17 cellular contexts compared by ENCODE assay signal in the genomic region with DNA sequence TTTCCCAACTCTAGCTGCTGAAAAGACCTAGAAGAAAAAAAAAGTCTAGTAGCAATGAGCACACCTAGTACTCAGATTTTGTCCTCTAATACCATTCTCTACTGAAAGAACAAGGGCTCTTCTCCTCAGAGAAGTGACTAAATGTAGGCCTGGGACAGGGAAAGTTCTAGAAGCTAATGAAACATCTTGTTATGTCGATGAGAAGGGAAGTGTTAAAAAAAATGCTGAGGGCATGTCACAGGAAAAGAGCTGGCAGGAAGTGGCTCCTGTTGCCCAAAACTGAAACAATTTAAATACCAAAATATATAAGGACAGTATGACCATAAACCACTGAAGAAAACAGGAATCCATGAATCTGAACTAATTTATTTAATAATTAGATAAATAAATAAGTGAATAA.
DNase-seq lines count a peak whose midpoint lies in the region; ATAC-seq and TF ChIP-seq lines count a peak whose summit lies in the region.
"Had no signal": no experiment of that assay in that cellular context is flagged by ENCODE, and none has a peak within 500 bp of the region (broad histone marks: within the 10 kb centered on the region; RNA-seq: fewer than 3 reads in every experiment).

No MANE protein-coding gene starts in this region.

- H3K36me3 ChIP-seq in BLaER1: no peaks in the 10 kb centered on the region
- H3K36me3 ChIP-seq in DND-41 (ENCODE audit: insufficient read depth, low read length): no peaks in the 10 kb centered on the region

- H3K4me2 ChIP-seq in BLaER1 (peak overlapping the region; percentile 60), DND-41 (ENCODE audit: insufficient read depth, low read length) (no peak overlapping the region)

- ATAC-seq in DND-41 (ENCODE audit: insufficient read depth, low read depth) (peak; percentile 77), GM21723 (IDR thresholded peaks at IDR 0.05; ENCODE audit: unreplicated experiment) (no peak)
- ATAC-seq: activated T-cell treated with anti-CD3 and anti-CD28 coated beads, Interleukin-2, amount 50 U/mL, for 72 hours had no signal

- no peak for TF ChIP-seq CTCF in DND-41 (IDR thresholded peaks at IDR 0.05; ENCODE audit: borderline replicate concordance, extremely low read depth, low read length, poor library complexity, severe bottlenecking)
- TF ChIP-seq CTCF in endothelial cell (IDR thresholded peaks at IDR 0.05; ENCODE audit: unreplicated experiment): no peak
- TF ChIP-seq CTCF in CD14-positive monocyte (IDR thresholded peaks at IDR 0.05): no peak

- H3K4me1 Mint-ChIP-seq in endothelial cell (ENCODE audit: unreplicated experiment): peaks cover 9% of the 10 kb centered on the region
- H3K4me1 Mint-ChIP-seq in activated T-helper 1 cell treated with anti-CD3 and anti-CD28 coated beads, Interleukin-12 subunit alpha, Interleukin-12 subunit beta, Interleukin-2, Interleukin-4 antibody, amounts not matched to agents 30 ng/mL and 10 ng/mL and 1 ng/mL, durations not matched to agents 14 hours and 24 hours and 36 hours (ENCODE audit: low read depth): peaks cover 14% of the 10 kb centered on the region
- H3K4me1 Mint-ChIP-seq in CD14-positive monocyte: peaks cover 49% of the 10 kb centered on the region

- H3K9me3 ChIP-seq in BLaER1: peaks cover 68% of the 10 kb centered on the region
- H3K9me3 ChIP-seq in DND-41 (ENCODE audit: insufficient read depth, low read length, severe bottlenecking): no peaks in the 10 kb centered on the region

- DNase-seq in DND-41 (peak; percentile 29), NOMO-1 treated with dmso at 0.1 percent for 144 hours (lab: John Stamatoyannopoulos, UW; ENCODE audit: unreplicated experiment) (peak; percentile 41), endothelial cell (ENCODE audit: low spot score) (no peak), C1 segment of cervical spinal cord (lab: John Stamatoyannopoulos, UW) (no peak), CD14-positive monocyte (ENCODE audit: low spot score) (no peak)
- no peak for DNase-seq in activated T-helper 1 cell treated with anti-CD3 and anti-CD28 coated beads, Interleukin-12 subunit alpha, Interleukin-12 subunit beta, Interleukin-2, Interleukin-4 antibody, amounts not matched to agents 30 ng/mL and 10 ng/mL and 1 ng/mL, durations not matched to agents 14 hours and 24 hours and 36 hours (ENCODE audit: low spot score)
- DNase-seq: activated CD4-positive, alpha-beta T cell treated with anti-CD3 and anti-CD28 coated beads for 1 hour; activated T-cell treated with anti-CD3 and anti-CD28 coated beads, Interleukin-2, amount 50 U/mL, for 72 hours; DMS79 treated with DMSO at 0.1 percent for 48 hours; HCEC 1CT; midbrain; NCI-H510A treated with DMSO at 0.1 percent for 48 hours; occipital lobe had no signal

- H3K9me3 Mint-ChIP-seq in endothelial cell (ENCODE audit: unreplicated experiment) (no peaks in the 10 kb centered on the region), CD14-positive monocyte (peaks cover 0 to 3% (median 0%) of the 10 kb centered on the region in 7 donors)
- no peaks in the 10 kb centered on the region for H3K9me3 Mint-ChIP-seq in activated T-helper 1 cell treated with anti-CD3 and anti-CD28 coated beads, Interleukin-12 subunit alpha, Interleukin-12 subunit beta, Interleukin-2, Interleukin-4 antibody, amounts not matched to agents 30 ng/mL and 10 ng/mL and 1 ng/mL, durations not matched to agents 14 hours and 24 hours and 36 hours
- H3K9me3 Mint-ChIP-seq: activated T-cell treated with anti-CD3 and anti-CD28 coated beads, Interleukin-2, amount 50 U/mL, for 72 hours had no signal

- no peak overlapping the region for H3K9ac ChIP-seq in BLaER1
- no peak overlapping the region for H3K9ac ChIP-seq in DND-41 (ENCODE audit: low read depth, low read length)

- H3K27ac ChIP-seq in BLaER1 (0 out of 2 replicates have a peak overlapping the region, but pooled peaks have one; percentile 34), DND-41 (ENCODE audit: low read length) (peak overlapping the region; percentile 64)
- H3K27ac ChIP-seq: epithelial cell of prostate, RWPE1 had no signal

- intact Hi-C loops in activated T-helper 1 cell treated with anti-CD3 and anti-CD28 coated beads, Interleukin-12 subunit alpha, Interleukin-12 subunit beta, Interleukin-2, Interleukin-4 antibody, amounts not matched to agents 30 ng/mL and 10 ng/mL and 1 ng/mL, durations not matched to agents 14 hours and 24 hours and 36 hours (cut with micrococcal nuclease): loop anchor here (2.0 kb wide), 1 partner anchor 906 kb away; no protein-coding TSS in a partner anchor
- intact Hi-C loops in CD14-positive monocyte (cut with micrococcal nuclease): loop anchor here in 1 of 2 donors (10.0 kb wide), 1 partner anchor 414 kb away; no protein-coding TSS in a partner anchor

- H3K4me1 ChIP-seq in BLaER1: peaks cover 26% of the 10 kb centered on the region
- peaks cover 15% of the 10 kb centered on the region for H3K4me1 ChIP-seq in DND-41 (ENCODE audit: insufficient read depth, low read length)

- H3K27ac Mint-ChIP-seq in endothelial cell (ENCODE audit: unreplicated experiment) (peak overlapping the region; percentile 27), CD14-positive monocyte (peak overlapping the region in 2 of 7 donors; percentile 15 to 81)
- no peak overlapping the region for H3K27ac Mint-ChIP-seq in activated T-helper 1 cell treated with anti-CD3 and anti-CD28 coated beads, Interleukin-12 subunit alpha, Interleukin-12 subunit beta, Interleukin-2, Interleukin-4 antibody, amounts not matched to agents 30 ng/mL and 10 ng/mL and 1 ng/mL, durations not matched to agents 14 hours and 24 hours and 36 hours
- H3K27ac Mint-ChIP-seq: activated T-cell treated with anti-CD3 and anti-CD28 coated beads, Interleukin-2, amount 50 U/mL, for 72 hours had no signal

- no peaks in the 10 kb centered on the region for H3K79me2 ChIP-seq in DND-41 (ENCODE audit: insufficient read depth, low read length)

- H4K20me1 ChIP-seq in BLaER1 (no peaks in the 10 kb centered on the region), DND-41 (ENCODE audit: insufficient read depth, low read length) (no peaks in the 10 kb centered on the region)

- peak overlapping the region; percentile 6; the same call in 1 of the 2 replicates for H3K4me3 ChIP-seq in BLaER1
- no peak overlapping the region for H3K4me3 ChIP-seq in DND-41 (ENCODE audit: low read depth in 1 of 2, low read length in 2 of 2)

- H3K4me3 Mint-ChIP-seq in endothelial cell (ENCODE audit: unreplicated experiment): no peak overlapping the region
- no peak overlapping the region for H3K4me3 Mint-ChIP-seq in activated T-helper 1 cell treated with anti-CD3 and anti-CD28 coated beads, Interleukin-12 subunit alpha, Interleukin-12 subunit beta, Interleukin-2, Interleukin-4 antibody, amounts not matched to agents 30 ng/mL and 10 ng/mL and 1 ng/mL, durations not matched to agents 14 hours and 24 hours and 36 hours
- peak overlapping the region in 1 of 2 donors; percentile 37 for H3K4me3 Mint-ChIP-seq in CD14-positive monocyte
- H3K4me3 Mint-ChIP-seq: activated T-cell treated with anti-CD3 and anti-CD28 coated beads, Interleukin-2, amount 50 U/mL, for 72 hours had no signal

- H3K27me3 ChIP-seq in BLaER1 (no peaks in the 10 kb centered on the region), DND-41 (ENCODE audit: insufficient read depth, low read length, poor library complexity) (no peaks in the 10 kb centered on the region)

- H2AFZ ChIP-seq in DND-41 (ENCODE audit: low read depth, low read length): peak overlapping the region; percentile 55; the same call in 1 of the 2 replicates

- H3K36me3 Mint-ChIP-seq in endothelial cell (ENCODE audit: low read depth, unreplicated experiment) (no peaks in the 10 kb centered on the region), CD14-positive monocyte (no peaks in the 10 kb centered on the region)
- H3K36me3 Mint-ChIP-seq in activated T-helper 1 cell treated with anti-CD3 and anti-CD28 coated beads, Interleukin-12 subunit alpha, Interleukin-12 subunit beta, Interleukin-2, Interleukin-4 antibody, amounts not matched to agents 30 ng/mL and 10 ng/mL and 1 ng/mL, durations not matched to agents 14 hours and 24 hours and 36 hours (ENCODE audit: low read depth): no peaks in the 10 kb centered on the region

- H3K27me3 Mint-ChIP-seq in endothelial cell (ENCODE audit: unreplicated experiment) (peaks cover 3% of the 10 kb centered on the region), CD14-positive monocyte (ENCODE audit: low read depth in 3 of 3) (peaks cover 0 to 3% (median 0%) of the 10 kb centered on the region in 3 donors)
- no peaks in the 10 kb centered on the region for H3K27me3 Mint-ChIP-seq in activated T-helper 1 cell treated with anti-CD3 and anti-CD28 coated beads, Interleukin-12 subunit alpha, Interleukin-12 subunit beta, Interleukin-2, Interleukin-4 antibody, amounts not matched to agents 30 ng/mL and 10 ng/mL and 1 ng/mL, durations not matched to agents 14 hours and 24 hours and 36 hours (ENCODE audit: insufficient read depth)

Comparison
In these comparisons a context has a peak if more than half of its experiments do, and no peak if none do; other contexts are left out.
1. DNase-seq: peak in DND-41 (single experiment) and NOMO-1 treated with dmso at 0.1 percent for 144 hours (single experiment); none in endothelial cell (single experiment), C1 segment of cervical spinal cord (0 of 14), activated T-helper 1 cell treated with anti-CD3 and anti-CD28 coated beads, Interleukin-12 subunit alpha, Interleukin-12 subunit beta, Interleukin-2, Interleukin-4 antibody, amounts not matched to agents 30 ng/mL and 10 ng/mL and 1 ng/mL, durations not matched to agents 14 hours and 24 hours and 36 hours (single experiment) and CD14-positive monocyte (single experiment).